ENCODE assay signal across 1 cellular context in genomic region chr7:143042159-143042820, GRCh38.
TF ChIP-seq lines count a peak whose summit lies in the region.

No MANE protein-coding gene starts in this region.

TF ChIP-seq in HepG2, 621 proteins besides CTCF, POLR2A, EP300 and RAD21:
- peak; percentile 49 for TF ChIP-seq ASH2L (IDR thresholded peaks at IDR 0.05; ENCODE audit: insufficient read length, low read depth, low read length)
- 0 out of 2 replicates have a peak, but pooled peaks have one; percentile 3 for TF ChIP-seq ESRRA (CRISPR knock-in tag; IDR thresholded peaks at IDR 0.05; ENCODE audit: low read depth)
- no peak for TF ChIP-seq MAFF (IDR thresholded peaks at IDR 0.05; ENCODE audit: low read depth, low read length)
- TF ChIP-seq ZNF782 (CRISPR knock-in tag; IDR thresholded peaks at IDR 0.05; ENCODE audit: borderline replicate concordance), result no peak
- TF ChIP-seq CEBPB (IDR thresholded peaks at IDR 0.05; ENCODE audit: borderline replicate concordance, low read depth, low read length), result no peak
- peak; percentile 48; the same call in 1 of the 2 replicates for TF ChIP-seq FOSL2 (CRISPR knock-in tag; IDR thresholded peaks at IDR 0.05)
- TF ChIP-seq ZNF772 (CRISPR knock-in tag; IDR thresholded peaks at IDR 0.05), result 0 out of 2 replicates have a peak, but pooled peaks have one; percentile 31
- TF ChIP-seq GTF3A (CRISPR knock-in tag; conservative IDR thresholded peaks at IDR 0.05), result no peak
